In the genomic region with DNA sequence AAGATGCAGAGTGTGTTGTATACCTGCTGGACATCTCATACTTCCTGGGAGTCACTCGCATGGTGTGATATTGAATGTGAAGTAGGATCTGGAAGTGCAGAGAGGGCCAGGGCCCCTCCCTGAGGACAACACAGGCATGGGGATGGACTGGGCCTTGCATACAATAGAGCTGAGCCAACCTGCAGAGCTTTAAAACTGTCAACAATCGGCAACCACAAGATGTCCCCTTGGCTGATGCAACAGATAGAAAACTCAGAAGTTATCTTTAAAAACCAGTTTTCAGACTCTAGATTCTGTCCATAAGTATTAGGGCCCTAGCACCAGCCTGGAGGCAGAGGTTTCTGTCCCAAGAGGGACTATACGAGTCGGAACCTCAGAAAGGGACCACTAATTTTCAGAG, we compare ENCODE assay signal across 27 cellular contexts. TPM values are rescaled to one million over a fixed set of nuclear protein-coding genes. Genes with fewer than 3 reads are reported as not detected.
"Had no signal": no experiment of that assay in that cellular context is flagged by ENCODE, and none has a peak within 500 bp of the region (broad histone marks: within the 10 kb centered on the region; RNA-seq: fewer than 3 reads in every experiment).

No MANE protein-coding gene starts in this region.

- ATAC-seq: activated CD8-positive, alpha-beta T cell treated with anti-CD3 and anti-CD28 coated beads, Interleukin-2, amount 10 ng/mL, durations not matched to agents 7 days and 5 days; activated naive CD8-positive, alpha-beta T cell treated with anti-CD3 and anti-CD28 coated beads, Interleukin-2, amount 50 U/mL, for 24 hours; body of pancreas; gastroesophageal sphincter; pancreas; psoas muscle had no signal

- H3K36me3 Mint-ChIP-seq: natural killer cell treated with Interleukin-12 subunit alpha and Interleukin-12 subunit beta and Interleukin-15 and Interleukin-18, amount 100 ng/mL, for 72 hours had no signal

- H3K9me3 Mint-ChIP-seq: activated CD4-positive, alpha-beta T cell treated with anti-CD3 and anti-CD28 coated beads, Interleukin-2, amount 10 ng/mL, durations not matched to agents 7 days and 5 days; activated T-helper 1 cell treated with anti-CD3 and anti-CD28 coated beads, Interleukin-12 subunit alpha, Interleukin-12 subunit beta, Interleukin-2, Interleukin-4 antibody, amounts not matched to agents 30 ng/mL and 10 ng/mL and 1 ng/mL, durations not matched to agents 14 hours and 24 hours and 36 hours; natural killer cell treated with Interleukin-12 subunit alpha and Interleukin-12 subunit beta and Interleukin-15 and Interleukin-18, amount 100 ng/mL, for 72 hours; stimulated activated naive CD8-positive, alpha-beta T cell treated with anti-CD3 and anti-CD28 coated beads, Interleukin-15, Interleukin-2, amounts not matched to agents 100 ng/mL and 50 ng/mL, for 24 hours had no signal

- H3K4me3 ChIP-seq: body of pancreas, gastroesophageal sphincter, heart left ventricle, pancreas, psoas muscle, right atrium auricular region, thyroid gland had no signal

- DNase-seq: activated CD4-positive, alpha-beta T cell treated with anti-CD3 and anti-CD28 coated beads, Interleukin-2, amount 10 ng/mL, durations not matched to agents 7 days and 5 days; activated CD4-positive, CD25-positive, alpha-beta regulatory T cell treated with anti-CD3 and anti-CD28 coated beads, Interleukin-2, amount 50 U/mL, for 72 hours; activated CD8-positive, alpha-beta T cell treated with anti-CD3 and anti-CD28 coated beads, Interleukin-2, amount 10 ng/mL, durations not matched to agents 7 days and 5 days; activated gamma-delta T cell; activated naive CD4-positive, alpha-beta T cell treated with anti-CD3 and anti-CD28 coated beads, Interleukin-2, amount 50 U/mL, for 16 hours; activated naive CD8-positive, alpha-beta T cell treated with anti-CD3 and anti-CD28 coated beads, Interleukin-2, amount 50 U/mL, for 24 hours; anterior cingulate cortex; body of pancreas; dermis blood vessel endothelial cell; effector CD8-positive, alpha-beta T cell; erythroblast; heart left ventricle; left ventricle myocardium superior; mammary epithelial cell; midbrain; pancreas; psoas muscle; stimulated activated CD4-positive, alpha-beta T cell treated with anti-CD3 and anti-CD28 coated beads, Interleukin-12 subunit alpha, Interleukin-12 subunit beta, amount 100 ng/mL, for 4 hours; stimulated activated CD4-positive, alpha-beta T cell treated with anti-CD3 and anti-CD28 coated beads, Interleukin-4, amount 100 ng/mL, for 4 hours; substantia nigra; thyroid gland had no signal

- H3K4me3 Mint-ChIP-seq: activated CD4-positive, alpha-beta T cell treated with anti-CD3 and anti-CD28 coated beads, Interleukin-2, amount 10 ng/mL, durations not matched to agents 7 days and 5 days; activated CD8-positive, alpha-beta T cell treated with anti-CD3 and anti-CD28 coated beads, Interleukin-2, amount 10 ng/mL, durations not matched to agents 7 days and 5 days; activated naive CD8-positive, alpha-beta T cell treated with anti-CD3 and anti-CD28 coated beads, Interleukin-2, amount 50 U/mL, for 24 hours; activated T-helper 1 cell treated with anti-CD3 and anti-CD28 coated beads, Interleukin-12 subunit alpha, Interleukin-12 subunit beta, Interleukin-2, Interleukin-4 antibody, amounts not matched to agents 30 ng/mL and 10 ng/mL and 1 ng/mL, durations not matched to agents 14 hours and 24 hours and 36 hours; natural killer cell treated with Interleukin-12 subunit alpha and Interleukin-12 subunit beta and Interleukin-15 and Interleukin-18, amount 100 ng/mL, for 72 hours; stimulated activated naive CD8-positive, alpha-beta T cell treated with anti-CD3 and anti-CD28 coated beads, Interleukin-15, Interleukin-2, amounts not matched to agents 100 ng/mL and 50 ng/mL, for 24 hours had no signal

- H3K4me1 Mint-ChIP-seq: activated CD4-positive, alpha-beta T cell treated with anti-CD3 and anti-CD28 coated beads, Interleukin-2, amount 10 ng/mL, durations not matched to agents 7 days and 5 days; activated naive CD8-positive, alpha-beta T cell treated with anti-CD3 and anti-CD28 coated beads, Interleukin-2, amount 50 U/mL, for 24 hours had no signal

- H3K27ac Mint-ChIP-seq: activated CD4-positive, alpha-beta T cell treated with anti-CD3 and anti-CD28 coated beads, Interleukin-2, amount 10 ng/mL, durations not matched to agents 7 days and 5 days; activated CD8-positive, alpha-beta T cell treated with anti-CD3 and anti-CD28 coated beads, Interleukin-2, amount 10 ng/mL, durations not matched to agents 7 days and 5 days; activated naive CD8-positive, alpha-beta T cell treated with anti-CD3 and anti-CD28 coated beads, Interleukin-2, amount 50 U/mL, for 24 hours; activated T-helper 1 cell treated with anti-CD3 and anti-CD28 coated beads, Interleukin-12 subunit alpha, Interleukin-12 subunit beta, Interleukin-2, Interleukin-4 antibody, amounts not matched to agents 30 ng/mL and 10 ng/mL and 1 ng/mL, durations not matched to agents 14 hours and 24 hours and 36 hours; natural killer cell treated with Interleukin-12 subunit alpha and Interleukin-12 subunit beta and Interleukin-15 and Interleukin-18, amount 100 ng/mL, for 72 hours; stimulated activated naive CD8-positive, alpha-beta T cell treated with anti-CD3 and anti-CD28 coated beads, Interleukin-15, Interleukin-2, amounts not matched to agents 100 ng/mL and 50 ng/mL, for 24 hours had no signal

RNA-seq across cellular contexts. Expression of a gene that starts 19.7 kb away (rescaled TPM):
- total RNA-seq: activated CD8-positive, alpha-beta T cell treated with anti-CD3 and anti-CD28 coated beads, Interleukin-2, amount 10 ng/mL, durations not matched to agents 7 days and 5 days; activated T-helper 1 cell treated with anti-CD3 and anti-CD28 coated beads, Interleukin-12 subunit alpha, Interleukin-12 subunit beta, Interleukin-2, Interleukin-4 antibody, amounts not matched to agents 30 ng/mL and 10 ng/mL and 1 ng/mL, durations not matched to agents 14 hours and 24 hours and 36 hours; natural killer cell treated with Interleukin-12 subunit alpha and Interleukin-12 subunit beta and Interleukin-15 and Interleukin-18, amount 100 ng/mL, for 72 hours; T-helper 2 cell treated with Interferon-gamma antibody and Interleukin-4, amounts not matched to agents 100 ng/mL and 5 ng/mL, for 36 hours had no signal
